Comparison of ENCODE assay signal across 20 cellular contexts in the genomic region with DNA sequence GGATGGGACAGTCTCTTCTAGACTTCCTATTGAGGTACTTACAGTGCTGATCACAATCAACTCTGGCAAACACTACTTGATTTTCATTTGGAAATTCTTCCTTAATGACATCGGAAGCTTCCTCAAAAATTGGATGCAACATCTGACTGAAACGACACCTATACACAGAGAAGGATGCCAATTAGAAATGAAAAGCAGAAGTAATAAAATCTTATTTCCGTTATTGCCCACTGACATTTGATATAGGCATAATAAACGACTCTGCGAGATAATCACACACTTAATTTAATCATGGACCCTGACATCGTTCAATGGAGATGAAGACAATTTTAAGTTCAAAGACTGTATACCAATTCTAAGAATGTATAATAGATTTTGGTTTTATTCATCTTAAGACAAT.
"Had no signal": no experiment of that assay in that cellular context is flagged by ENCODE, and none has a peak within 500 bp of the region (broad histone marks: within the 10 kb centered on the region; RNA-seq: fewer than 3 reads in every experiment).

No MANE protein-coding gene starts in this region.

- H3K27ac Mint-ChIP-seq: T-helper 2 cell treated with Interferon-gamma antibody and Interleukin-4, amounts not matched to agents 5 μg/mL and 100 μg/mL, for 36 hours had no signal

- ATAC-seq: gastrocnemius medialis, heart left ventricle, upper lobe of right lung had no signal

- H3K4me3 Mint-ChIP-seq: immature natural killer cell; T-helper 2 cell treated with Interferon-gamma antibody and Interleukin-4, amounts not matched to agents 5 μg/mL and 100 μg/mL, for 36 hours had no signal

- DNase-seq: activated CD4-positive, alpha-beta T cell treated with anti-CD3 and anti-CD28 coated beads, Interleukin-2, amount 50 U/mL, for 1 hour; activated CD4-positive, CD25-positive, alpha-beta regulatory T cell treated with anti-CD3 and anti-CD28 coated beads, Interleukin-2, amount 50 U/mL, for 72 hours; activated CD8-positive, alpha-beta memory T cell treated with anti-CD3 and anti-CD28 coated beads for 24 hours; activated CD8-positive, alpha-beta memory T cell treated with anti-CD3 and anti-CD28 coated beads, Interleukin-2, amount 50 U/mL, for 48 hours; activated effector memory CD4-positive, alpha-beta T cell treated with anti-CD3 and anti-CD28 coated beads, Interleukin-2, amount 50 U/mL, for 16 hours; activated naive CD4-positive, alpha-beta T cell treated with anti-CD3 and anti-CD28 coated beads, Interleukin-2, amount 50 U/mL, for 16 hours; activated T-cell treated with anti-CD3 and anti-CD28 coated beads, Interleukin-2, amount 50 U/mL, for 48 hours; adrenal gland; gastrocnemius medialis; heart left ventricle; immature natural killer cell; kidney glomerular epithelial cell; occipital lobe; posterior cingulate gyrus; spleen; stimulated activated CD4-positive, alpha-beta T cell treated with anti-CD3 and anti-CD28 coated beads, Interleukin-4, amount 100 ng/mL, for 4 hours; stimulated activated naive CD4-positive, alpha-beta T cell; SW 1271; upper lobe of right lung had no signal

- H3K9me3 Mint-ChIP-seq: immature natural killer cell; T-helper 2 cell treated with Interferon-gamma antibody and Interleukin-4, amounts not matched to agents 5 μg/mL and 100 μg/mL, for 36 hours had no signal
